Comparison of ENCODE assay signal across 9 cellular contexts in the genomic region with DNA sequence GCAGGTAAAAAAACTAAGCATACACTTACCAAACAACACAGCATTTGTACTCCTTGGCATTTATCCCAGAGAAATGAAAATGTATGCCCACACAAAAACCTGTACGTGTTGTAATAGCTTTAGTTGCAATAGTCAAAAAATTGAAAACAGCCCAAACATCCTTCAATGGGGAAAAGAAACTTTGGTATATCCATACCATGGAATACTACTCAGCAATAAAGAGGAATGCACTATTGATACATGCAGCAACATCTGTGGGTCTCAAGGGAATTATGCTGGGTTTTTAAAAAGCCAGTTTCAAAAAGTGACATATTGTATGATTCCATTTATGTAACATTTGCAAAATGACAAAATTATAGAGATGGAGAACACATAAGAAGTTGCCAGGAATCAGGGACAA.
"Had no signal": no experiment of that assay in that cellular context is flagged by ENCODE, and none has a peak within 500 bp of the region (broad histone marks: within the 10 kb centered on the region; RNA-seq: fewer than 3 reads in every experiment).

No MANE protein-coding gene starts in this region.

- H3K9me3 ChIP-seq: HAP-1 had no signal

- H2AFZ ChIP-seq: GM23248 had no signal

- H3K27ac Mint-ChIP-seq: IgD-negative memory B cell had no signal

- H3K4me3 ChIP-seq: GM23248, HAP-1 had no signal

- H3K27ac ChIP-seq: GM23248, HL-60 had no signal

- ATAC-seq: HCT116, HepG2 had no signal

- FAIRE-seq: HepG2 had no signal

- H3K4me3 Mint-ChIP-seq: IgD-negative memory B cell had no signal

- H3K9ac ChIP-seq: GM23248 had no signal

- DNase-seq: GM23248, GOT3, H7, KG1 had no signal

- H3K4me1 ChIP-seq: HAP-1 had no signal

- H3K27me3 Mint-ChIP-seq: IgD-negative memory B cell had no signal
